1 cellular context compared by ENCODE assay signal in the genomic region with DNA sequence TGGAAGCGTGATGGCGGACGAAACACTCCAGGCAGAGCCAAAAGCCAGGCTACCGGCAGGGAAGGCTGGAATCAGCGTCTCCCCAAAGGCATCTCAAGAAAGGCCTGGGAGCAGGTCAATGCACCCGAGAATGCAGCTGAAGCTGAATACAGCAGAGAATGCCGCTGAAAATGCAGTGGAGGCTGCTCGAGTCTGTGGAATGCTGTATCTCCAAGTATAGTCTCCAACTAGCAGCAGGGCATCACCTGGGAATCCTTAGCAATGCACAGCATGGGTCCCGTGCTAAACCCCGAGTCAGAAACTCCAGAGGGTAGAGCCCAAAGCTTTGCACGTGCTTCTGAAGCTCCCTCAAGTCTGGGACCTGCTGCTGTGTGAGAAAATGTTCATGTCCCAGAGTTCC.
TF ChIP-seq lines count a peak whose summit lies in the region.

No MANE protein-coding gene starts in this region.

TF ChIP-seq in HepG2, 621 proteins besides CTCF, POLR2A, EP300 and RAD21 (continued from another document):
- no peak for TF ChIP-seq BCLAF1 (IDR thresholded peaks at IDR 0.05)
- TF ChIP-seq SP140L (CRISPR knock-in tag; IDR thresholded peaks at IDR 0.05; ENCODE audit: borderline replicate concordance), result no peak
TF ChIP-seq in HepG2: peak in this region for 0.
